31 cellular contexts compared by ENCODE assay signal in genomic region chr13:20684535-20684934, GRCh38. TPM values are rescaled to one million over a fixed set of nuclear protein-coding genes. Genes with fewer than 3 reads are reported as not detected.
A peak's percentile ranks its signal among the peaks of the same experiment; 100 is the strongest.
DNase-seq lines count a peak whose midpoint lies in the region; ATAC-seq and TF ChIP-seq lines count a peak whose summit lies in the region.
"Had no signal": no experiment of that assay in that cellular context is flagged by ENCODE, and none has a peak within 500 bp of the region (broad histone marks: within the 10 kb centered on the region; RNA-seq: fewer than 3 reads in every experiment).

No MANE protein-coding gene starts in this region.

- no peaks in the 10 kb centered on the region for H3F3A ChIP-seq in GM23338 (replicated peaks; ENCODE audit: low read depth)
- H3F3A ChIP-seq in PC-3 (ENCODE audit: low read length, unreplicated experiment), result no peaks in the 10 kb centered on the region

- H3K4me1 Mint-ChIP-seq in GM23338 (peaks cover 56% of the 10 kb centered on the region), neural crest cell (peaks cover 25% of the 10 kb centered on the region)
- H3K4me1 Mint-ChIP-seq: activated CD4-positive, alpha-beta T cell treated with anti-CD3 and anti-CD28 coated beads for 36 hours; activated naive CD8-positive, alpha-beta T cell treated with anti-CD3 and anti-CD28 coated beads, Interleukin-2, amount 50 U/mL, for 24 hours had no signal

- H3K4me2 ChIP-seq in GM23338, result no peak overlapping the region
- H3K4me2 ChIP-seq in PC-3 (ENCODE audit: low read length), result peak overlapping the region; percentile 32
- H3K4me2 ChIP-seq: BLaER1 had no signal

- peak; percentile 79 for ATAC-seq in GM23338
- peak; percentile 32 for ATAC-seq in PC-3
- ATAC-seq in GM21786 (IDR thresholded peaks at IDR 0.05; ENCODE audit: unreplicated experiment), result no peak
- ATAC-seq: activated CD4-positive, alpha-beta T cell treated with anti-CD3 and anti-CD28 coated beads for 36 hours; activated naive CD8-positive, alpha-beta T cell treated with anti-CD3 and anti-CD28 coated beads, Interleukin-2, amount 50 U/mL, for 24 hours; heart right ventricle; left ventricle myocardium superior; natural killer cell; right lobe of liver had no signal

- H3K9me3 ChIP-seq in PC-3 (ENCODE audit: low read length), result no peaks in the 10 kb centered on the region
- H3K9me3 ChIP-seq: BLaER1, breast epithelium, heart right ventricle, right lobe of liver, SJSA1, testis had no signal

- H3K4me3 Mint-ChIP-seq in GM23338, result no peak overlapping the region; the same call in 2 of the 3 replicates
- no peak overlapping the region for H3K4me3 Mint-ChIP-seq in neural crest cell
- H3K4me3 Mint-ChIP-seq: activated CD4-positive, alpha-beta T cell treated with anti-CD3 and anti-CD28 coated beads for 36 hours; activated naive CD8-positive, alpha-beta T cell treated with anti-CD3 and anti-CD28 coated beads, Interleukin-2, amount 50 U/mL, for 24 hours; activated T-cell treated with anti-CD3 and anti-CD28 coated beads, Interleukin-2, amount 50 U/mL, for 24 hours; dendritic cell treated with granulocyte-macrophage colony-stimulating factor and Interleukin-4, amounts not matched to agents 40 ng/mL and 50 ng/mL, for 4 days; HFFc6; immature natural killer cell; natural killer cell had no signal

- 0 out of 2 replicates have a peak overlapping the region, but pooled peaks have one; percentile 53 for H2AFZ ChIP-seq in GM23338
- H2AFZ ChIP-seq in PC-3 (ENCODE audit: low read length), result no peak overlapping the region
- H2AFZ ChIP-seq: parathyroid adenoma had no signal

- DNase-seq in GM23338 (ENCODE audit: low spot score) (peak; percentile 33), PC-3 (peak; percentile 65), fibroblast of mammary gland (ENCODE audit: low read depth) (peak; percentile 17), neural crest cell (ENCODE audit: low read depth, low spot score) (no peak), NCI-H82 treated with DMSO at 0.1 percent for 48 hours (lab: John Stamatoyannopoulos, UW; ENCODE audit: unreplicated experiment) (no peak), NCI-H524 treated with DMSO at 0.1 percent for 48 hours (lab: John Stamatoyannopoulos, UW) (no peak), NAMALWA (ENCODE audit: low spot score) (no peak)
- DNase-seq: activated CD4-positive, alpha-beta T cell treated with anti-CD3 and anti-CD28 coated beads for 36 hours; activated CD8-positive, alpha-beta memory T cell treated with anti-CD3 and anti-CD28 coated beads for 24 hours; activated gamma-delta T cell treated with Interleukin-2 at 50 U/mL for 16 hours; activated naive CD8-positive, alpha-beta T cell treated with anti-CD3 and anti-CD28 coated beads, Interleukin-2, amount 50 U/mL, for 24 hours; activated T-cell treated with anti-CD3 and anti-CD28 coated beads, Interleukin-2, amount 50 U/mL, for 24 hours; heart right ventricle; HFFc6; immature natural killer cell; IMR-90; left ventricle myocardium superior; natural killer cell; NCI-H1436; NCI-H510A; NK-92 treated with Interleukin-12 subunit alpha and Interleukin-12 subunit beta, amount 100 ng/mL, for 24 hours; right lobe of liver; stimulated activated naive CD4-positive, alpha-beta T cell treated with Interleukin-2 at 50 U/mL for 16 hours; testis had no signal

- H3K36me3 ChIP-seq in GM23338 (ENCODE audit: insufficient read depth) (no peaks in the 10 kb centered on the region), PC-3 (ENCODE audit: low read depth, low read length) (no peaks in the 10 kb centered on the region)
- H3K36me3 ChIP-seq: BLaER1, breast epithelium, SJSA1 had no signal

- H3K9me3 Mint-ChIP-seq in GM23338, result no peaks in the 10 kb centered on the region
- no peaks in the 10 kb centered on the region for H3K9me3 Mint-ChIP-seq in neural crest cell
- H3K9me3 Mint-ChIP-seq: activated naive CD8-positive, alpha-beta T cell treated with anti-CD3 and anti-CD28 coated beads, Interleukin-2, amount 50 U/mL, for 24 hours; activated T-cell treated with anti-CD3 and anti-CD28 coated beads, Interleukin-2, amount 50 U/mL, for 24 hours; dendritic cell treated with granulocyte-macrophage colony-stimulating factor and Interleukin-4, amounts not matched to agents 40 ng/mL and 50 ng/mL, for 4 days; HFFc6; immature natural killer cell; natural killer cell had no signal

- POLR2A ChIA-PET in PC-3 (lab: Charles Lee; ENCODE audit: unreplicated experiment), result no interaction called here

- no peaks in the 10 kb centered on the region for H3K9me2 ChIP-seq in GM23338 (ENCODE audit: insufficient read depth)
- no peaks in the 10 kb centered on the region for H3K9me2 ChIP-seq in PC-3 (replicated peaks; ENCODE audit: low read length)

- H3K4me3 ChIP-seq in GM23338 (no peak overlapping the region), PC-3 (ENCODE audit: low read length) (no peak overlapping the region), fibroblast of mammary gland (ENCODE audit: control insufficient read depth, low read depth, low read length) (no peak overlapping the region)
- H3K4me3 ChIP-seq: BLaER1, breast epithelium, heart right ventricle, right lobe of liver, SJSA1, testis had no signal

- no peaks in the 10 kb centered on the region for H3K36me3 Mint-ChIP-seq in GM23338 (ENCODE audit: low read depth)
- H3K36me3 Mint-ChIP-seq in neural crest cell (ENCODE audit: low read depth), result no peaks in the 10 kb centered on the region
- H3K36me3 Mint-ChIP-seq: natural killer cell had no signal

- H3K79me2 ChIP-seq in GM23338 (replicated peaks; ENCODE audit: insufficient read depth) (no peaks in the 10 kb centered on the region), PC-3 (ENCODE audit: low read length) (no peaks in the 10 kb centered on the region)
- H3K79me2 ChIP-seq: parathyroid adenoma had no signal

- no peaks in the 10 kb centered on the region for H3K27me3 Mint-ChIP-seq in GM23338 (ENCODE audit: insufficient read depth, low read depth, poor library complexity)
- no peaks in the 10 kb centered on the region for H3K27me3 Mint-ChIP-seq in neural crest cell (ENCODE audit: low read depth)
- H3K27me3 Mint-ChIP-seq: activated CD4-positive, alpha-beta T cell treated with anti-CD3 and anti-CD28 coated beads for 36 hours; activated naive CD8-positive, alpha-beta T cell treated with anti-CD3 and anti-CD28 coated beads, Interleukin-2, amount 50 U/mL, for 24 hours; activated T-cell treated with anti-CD3 and anti-CD28 coated beads, Interleukin-2, amount 50 U/mL, for 24 hours; dendritic cell treated with granulocyte-macrophage colony-stimulating factor and Interleukin-4, amounts not matched to agents 40 ng/mL and 50 ng/mL, for 4 days had no signal

- no peak overlapping the region for H3K9ac ChIP-seq in PC-3 (ENCODE audit: low read length)
- H3K9ac ChIP-seq: BLaER1, parathyroid adenoma had no signal

- H3K27ac Mint-ChIP-seq in GM23338, result peak overlapping the region; percentile 63; the same call in 1 of the 2 replicates
- H3K27ac Mint-ChIP-seq in neural crest cell (ENCODE audit: unreplicated experiment), result peak overlapping the region; percentile 79
- H3K27ac Mint-ChIP-seq: activated CD4-positive, alpha-beta T cell treated with anti-CD3 and anti-CD28 coated beads for 36 hours; activated naive CD8-positive, alpha-beta T cell treated with anti-CD3 and anti-CD28 coated beads, Interleukin-2, amount 50 U/mL, for 24 hours; activated T-cell treated with anti-CD3 and anti-CD28 coated beads, Interleukin-2, amount 50 U/mL, for 24 hours; dendritic cell treated with granulocyte-macrophage colony-stimulating factor and Interleukin-4, amounts not matched to agents 40 ng/mL and 50 ng/mL, for 4 days; HFFc6; immature natural killer cell; natural killer cell had no signal

- no peaks in the 10 kb centered on the region for H4K20me1 ChIP-seq in GM23338 (replicated peaks; ENCODE audit: insufficient read depth)
- no peaks in the 10 kb centered on the region for H4K20me1 ChIP-seq in PC-3 (ENCODE audit: low read length)
- H4K20me1 ChIP-seq: BLaER1 had no signal

- intact Hi-C loops in PC-3 (cut with micrococcal nuclease), result no loop called here

- H3K4me1 ChIP-seq in GM23338 (ENCODE audit: insufficient read depth), result peaks cover 48% of the 10 kb centered on the region
- peaks cover 24% of the 10 kb centered on the region for H3K4me1 ChIP-seq in PC-3 (ENCODE audit: insufficient read depth, low read length)
- H3K4me1 ChIP-seq: BLaER1, breast epithelium, heart right ventricle, parathyroid adenoma, right lobe of liver, SJSA1, testis had no signal

- TF ChIP-seq CTCF in GM23338 (conservative IDR thresholded peaks at IDR 0.05; ENCODE audit: low read depth in 2 of 2) (no peak), PC-3 (conservative IDR thresholded peaks at IDR 0.05; ENCODE audit: low read depth, low read length) (no peak), fibroblast of mammary gland (conservative IDR thresholded peaks at IDR 0.05; ENCODE audit: control insufficient read depth, insufficient read depth, low read depth, low read length) (no peak), neural crest cell (conservative IDR thresholded peaks at IDR 0.05) (no peak)

- CTCF ChIA-PET in PC-3 (lab: Charles Lee), result no interaction called here

- no peak overlapping the region for H3K27ac ChIP-seq in GM23338 (ENCODE audit: low read depth)
- H3K27ac ChIP-seq in PC-3 (ENCODE audit: low read length), result no peak overlapping the region
- H3K27ac ChIP-seq: BLaER1, breast epithelium, heart right ventricle, parathyroid adenoma, right lobe of liver, SJSA1, testis had no signal

- no peaks in the 10 kb centered on the region for H3K27me3 ChIP-seq in GM23338 (ENCODE audit: insufficient read depth)
- no peaks in the 10 kb centered on the region for H3K27me3 ChIP-seq in PC-3 (ENCODE audit: low read length)
- H3K27me3 ChIP-seq: BLaER1, breast epithelium, heart right ventricle, right lobe of liver, SJSA1, testis had no signal

- no TSS peak for BruUV-seq in PC-3 (replicated peaks; lab: Mats Ljungman, UMichigan)

TF ChIP-seq in GM23338, 12 proteins besides CTCF, POLR2A, EP300 and RAD21:
- TF ChIP-seq ZNF114 (CRISPR knock-in tag; IDR thresholded peaks at IDR 0.05) (no peak), STAT1 (IDR thresholded peaks at IDR 0.05; ENCODE audit: unreplicated experiment) (no peak), EZH2phosphoT487 (IDR thresholded peaks at IDR 0.05; ENCODE audit: unreplicated experiment) (no peak)
TF ChIP-seq in GM23338: peak in this region for 0.

RNA-seq across cellular contexts. Expression of gene IL17D, which starts 19.0 kb away (rescaled TPM):
- 0.70 and 2.3 TPM in 2 replicates for total RNA-seq in GM23338 (2014; rRNA removed; shearing (Covaris generic))
- 1.6 and 3.3 TPM in 2 replicates for polyA plus RNA-seq in GM23338 (2016; fragmentation: Nextera tagmentation; extraction: Ambion mirVana)
- total RNA-seq in PC-3 (2014; rRNA removed), result 1.1 and 1.8 TPM in 2 replicates
- 7.9 and 8.4 TPM in 2 replicates for total RNA-seq in neural crest cell
- total RNA-seq: T-helper 1 cell treated with Interleukin-12 subunit alpha and Interleukin-12 subunit beta and Interleukin-4 antibody, amounts not matched to agents 30 ng/mL and 1 ng/mL, for 36 hours had no signal

Comparison
In these comparisons a context has a peak if more than half of its experiments do, and no peak if none do; other contexts are left out.
1. DNase-seq: peak in GM23338 (single experiment), PC-3 (single experiment) and fibroblast of mammary gland (single experiment); none in neural crest cell (single experiment), NCI-H82 treated with DMSO at 0.1 percent for 48 hours (single experiment), NCI-H524 treated with DMSO at 0.1 percent for 48 hours (single experiment) and NAMALWA (single experiment).